In the genomic region with DNA sequence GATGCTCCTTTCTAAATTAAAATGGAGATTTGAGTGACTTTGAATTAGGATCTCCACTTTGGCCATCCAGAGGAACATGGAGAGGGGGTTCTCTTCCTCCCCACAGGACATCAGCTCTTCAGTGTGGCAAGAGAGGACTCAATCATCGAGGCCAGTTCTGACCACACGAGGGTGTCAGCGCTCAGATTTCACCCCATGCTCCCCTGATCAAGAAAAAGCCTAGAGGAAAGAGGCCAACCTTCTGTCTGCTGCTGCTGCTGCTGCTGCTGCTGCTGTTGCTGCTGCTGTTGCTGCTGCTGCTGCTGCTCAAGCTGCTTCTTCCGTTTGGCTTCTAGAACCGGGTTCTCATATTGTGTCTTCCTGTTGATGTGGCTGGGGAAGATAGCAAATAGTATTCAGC, we compare ENCODE assay signal across 9 cellular contexts.
A peak's percentile ranks its signal among the peaks of the same experiment; 100 is the strongest.
DNase-seq lines count a peak whose midpoint lies in the region; ATAC-seq and TF ChIP-seq lines count a peak whose summit lies in the region.
"Had no signal": no experiment of that assay in that cellular context is flagged by ENCODE, and none has a peak within 500 bp of the region (broad histone marks: within the 10 kb centered on the region; RNA-seq: fewer than 3 reads in every experiment).

No MANE protein-coding gene starts in this region.

- H3K27ac ChIP-seq in tibial artery, result no peak overlapping the region

- H3K27me3 Mint-ChIP-seq in brain, result no peaks in the 10 kb centered on the region
- H3K27me3 Mint-ChIP-seq in effector memory CD8-positive, alpha-beta T cell, result no peaks in the 10 kb centered on the region
- H3K27me3 Mint-ChIP-seq: B cell had no signal

- ATAC-seq in effector memory CD8-positive, alpha-beta T cell (replicated peaks), result no peak

- peak; percentile 71 to 80 for TF ChIP-seq CTCF in brain (conservative IDR thresholded peaks at IDR 0.05)
- TF ChIP-seq CTCF in tibial artery (IDR thresholded peaks at IDR 0.05), result peak; percentile 46 to 68

- intact Hi-C loops in tibial artery (cut with DNase I; ENCODE audit: low total_unique reads), result loop anchor here (5.0 kb wide), 1 partner anchor 293 kb away; no protein-coding TSS in a partner anchor

- H3K4me1 Mint-ChIP-seq in brain, result peaks cover 41% of the 10 kb centered on the region
- no peaks in the 10 kb centered on the region for H3K4me1 Mint-ChIP-seq in effector memory CD8-positive, alpha-beta T cell (ENCODE audit: low read depth in 2 of 2)
- H3K4me1 Mint-ChIP-seq: B cell had no signal

- H3K27ac Mint-ChIP-seq in brain, result peak overlapping the region; percentile 34 to 85 (median 75)
- H3K27ac Mint-ChIP-seq in effector memory CD8-positive, alpha-beta T cell, result no peak overlapping the region
- H3K27ac Mint-ChIP-seq: B cell had no signal

- peak overlapping the region in 1 of 5 experiments; percentile 41 for H3K4me3 Mint-ChIP-seq in brain
- H3K4me3 Mint-ChIP-seq in effector memory CD8-positive, alpha-beta T cell, result no peak overlapping the region
- H3K4me3 Mint-ChIP-seq: B cell had no signal

- no peaks in the 10 kb centered on the region for H3K9me3 ChIP-seq in tibial artery

- no peaks in the 10 kb centered on the region for H3K27me3 ChIP-seq in tibial artery

- peaks cover 4 to 30% (median 8%) of the 10 kb centered on the region in 3 donors for H3K36me3 ChIP-seq in tibial artery

- peak; percentile 5 to 71 (median 30) for DNase-seq in NCI-H1417 (lab: John Stamatoyannopoulos, UW)
- no peak for DNase-seq in NCI-H1417 treated with DMSO at 0.1 percent for 48 hours (lab: John Stamatoyannopoulos, UW)
- DNase-seq in NCI-H146 (lab: John Stamatoyannopoulos, UW), result peak; percentile 23
- peak; percentile 79 for DNase-seq in iPS-NIHi7 (ENCODE audit: extremely low spot score)
- DNase-seq in tibial artery, result peak in 1 of 2 donors; percentile 69
- no peak for DNase-seq in central memory CD4-positive, alpha-beta T cell
- DNase-seq in effector memory CD8-positive, alpha-beta T cell, result no peak

- H3K9me3 Mint-ChIP-seq in brain, result no peaks in the 10 kb centered on the region
- H3K9me3 Mint-ChIP-seq in effector memory CD8-positive, alpha-beta T cell, result peaks cover 0 to 8% of the 10 kb centered on the region in 2 donors

- peaks cover 0 to 5% (median 0%) of the 10 kb centered on the region in 4 donors for H3K4me1 ChIP-seq in tibial artery

- no peak overlapping the region for H3K4me3 ChIP-seq in tibial artery

- peaks cover 53% of the 10 kb centered on the region for H3K36me3 Mint-ChIP-seq in brain
- H3K36me3 Mint-ChIP-seq in effector memory CD8-positive, alpha-beta T cell (ENCODE audit: insufficient read depth), result no peaks in the 10 kb centered on the region

Comparison
In these comparisons a context has a peak if more than half of its experiments do, and no peak if none do; other contexts are left out.
1. DNase-seq: peak in NCI-H1417 (3 of 3), NCI-H146 (single experiment) and iPS-NIHi7 (single experiment); none in NCI-H1417 treated with DMSO at 0.1 percent for 48 hours (single experiment), central memory CD4-positive, alpha-beta T cell (single experiment) and effector memory CD8-positive, alpha-beta T cell (0 of 3).
2. H3K27ac Mint-ChIP-seq: peak in brain (5 of 5); none in effector memory CD8-positive, alpha-beta T cell (0 of 2).